ENCODE assay signal across 19 cellular contexts in genomic region chr1:22539510-22540118, GRCh38. TPM values are rescaled to one million over a fixed set of nuclear protein-coding genes. Genes with fewer than 3 reads are reported as not detected.
"Had no signal": no experiment of that assay in that cellular context is flagged by ENCODE, and none has a peak within 500 bp of the region (broad histone marks: within the 10 kb centered on the region; RNA-seq: fewer than 3 reads in every experiment).

No MANE protein-coding gene starts in this region.

- H3K36me3 Mint-ChIP-seq: activated CD8-positive, alpha-beta memory T cell treated with anti-CD3 and anti-CD28 coated beads, Interleukin-2, amount 10 ng/mL, durations not matched to agents 7 days and 5 days; activated naive CD4-positive, alpha-beta T cell treated with anti-CD3 and anti-CD28 coated beads, Interleukin-2, amount 10 ng/mL, durations not matched to agents 7 days and 5 days; brain had no signal

- ATAC-seq: activated CD8-positive, alpha-beta memory T cell treated with anti-CD3 and anti-CD28 coated beads, Interleukin-2, amount 10 ng/mL, durations not matched to agents 7 days and 5 days; gastroesophageal sphincter; heart right ventricle; left lobe of liver; stimulated activated naive B cell treated with anti-CD40 and anti-IgM and Interleukin-4, amounts not matched to agents 10 μg/mL and 1 μg/mL and 100 μg/mL, for 72 hours had no signal

- H3K27me3 Mint-ChIP-seq: activated CD8-positive, alpha-beta memory T cell treated with anti-CD3 and anti-CD28 coated beads, Interleukin-2, amount 10 ng/mL, durations not matched to agents 7 days and 5 days; stimulated activated naive B cell treated with anti-CD40 and anti-IgM and Interleukin-4, amounts not matched to agents 10 μg/mL and 1 μg/mL and 100 μg/mL, for 72 hours had no signal

- H3K4me3 ChIP-seq: colonic mucosa, gastroesophageal sphincter, heart right ventricle had no signal

- DNase-seq: activated CD4-positive, alpha-beta T cell treated with anti-CD3 and anti-CD28 coated beads, Interleukin-2, amount 50 U/mL, for 4 hours; activated CD4-positive, CD25-positive, alpha-beta regulatory T cell; activated CD8-positive, alpha-beta memory T cell treated with anti-CD3 and anti-CD28 coated beads, Interleukin-2, amount 10 ng/mL, durations not matched to agents 7 days and 5 days; activated naive CD4-positive, alpha-beta T cell treated with anti-CD3 and anti-CD28 coated beads, Interleukin-2, amount 10 ng/mL, durations not matched to agents 7 days and 5 days; activated T-cell treated with anti-CD3 and anti-CD28 coated beads, Interleukin-2, amount 50 U/mL, for 1 hour; amniotic stem cell; central memory CD4-positive, alpha-beta T cell; colonic mucosa; heart right ventricle; retina; stimulated activated CD4-positive, alpha-beta T cell treated with anti-CD3 and anti-CD28 coated beads, Interleukin-2, amount 100 ng/mL, for 48 hours; stimulated activated naive B cell treated with anti-CD40 and anti-IgM and Interleukin-4, amounts not matched to agents 10 μg/mL and 1 μg/mL and 100 μg/mL, for 72 hours; substantia nigra; SW 1271; trophoblast cell had no signal

- H3K27ac Mint-ChIP-seq: activated CD8-positive, alpha-beta memory T cell treated with anti-CD3 and anti-CD28 coated beads, Interleukin-2, amount 10 ng/mL, durations not matched to agents 7 days and 5 days; activated naive CD4-positive, alpha-beta T cell treated with anti-CD3 and anti-CD28 coated beads, Interleukin-2, amount 10 ng/mL, durations not matched to agents 7 days and 5 days had no signal

- H3K9me3 Mint-ChIP-seq: activated naive CD4-positive, alpha-beta T cell treated with anti-CD3 and anti-CD28 coated beads, Interleukin-2, amount 10 ng/mL, durations not matched to agents 7 days and 5 days; brain; stimulated activated naive B cell treated with anti-CD40 and anti-IgM and Interleukin-4, amounts not matched to agents 10 μg/mL and 1 μg/mL and 100 μg/mL, for 72 hours had no signal

- H3K4me3 Mint-ChIP-seq: activated CD8-positive, alpha-beta memory T cell treated with anti-CD3 and anti-CD28 coated beads, Interleukin-2, amount 10 ng/mL, durations not matched to agents 7 days and 5 days; activated naive CD4-positive, alpha-beta T cell treated with anti-CD3 and anti-CD28 coated beads, Interleukin-2, amount 10 ng/mL, durations not matched to agents 7 days and 5 days; brain; stimulated activated naive B cell treated with anti-CD40 and anti-IgM and Interleukin-4, amounts not matched to agents 10 μg/mL and 1 μg/mL and 100 μg/mL, for 72 hours had no signal

RNA-seq across cellular contexts. Expression of gene EPHA8, which starts 23.7 kb away (rescaled TPM):
- total RNA-seq: activated CD8-positive, alpha-beta memory T cell treated with anti-CD3 and anti-CD28 coated beads, Interleukin-2, amount 10 ng/mL, durations not matched to agents 7 days and 5 days; colonic mucosa; left lobe of liver; lung microvascular endothelial cell had no signal
